26 cellular contexts compared by ENCODE assay signal in the genomic region with DNA sequence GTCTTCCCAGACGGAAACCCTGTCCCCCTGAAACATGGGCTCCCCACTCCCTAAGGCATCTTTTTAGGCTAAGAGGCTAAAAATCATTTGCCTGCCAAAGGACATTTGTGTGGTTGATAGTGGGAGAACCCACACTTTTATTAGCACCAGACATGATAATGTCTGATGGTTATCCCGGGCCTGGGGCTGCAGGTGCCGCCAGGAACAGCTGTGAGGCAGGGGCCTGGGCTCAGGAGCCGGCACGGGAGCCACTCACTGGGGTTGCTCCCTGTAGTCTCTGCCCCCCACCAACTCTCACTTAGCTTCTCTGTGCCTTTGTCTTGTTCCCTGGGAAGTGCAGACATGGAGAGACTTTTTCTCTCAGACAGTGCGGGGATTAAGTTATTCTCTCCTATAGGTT.
"Had no signal": no experiment of that assay in that cellular context is flagged by ENCODE, and none has a peak within 500 bp of the region (broad histone marks: within the 10 kb centered on the region; RNA-seq: fewer than 3 reads in every experiment).

No MANE protein-coding gene starts in this region.

- H3K27me3 ChIP-seq: suprapubic skin, testis, thyroid gland, tibial artery, tibial nerve, transverse colon, upper lobe of left lung, upper lobe of right lung, uterus, vagina had no signal

- H3K36me3 ChIP-seq: stomach, suprapubic skin, thoracic aorta, thyroid gland, tibial artery, tibial nerve, transverse colon, upper lobe of left lung, upper lobe of right lung, uterus, vagina had no signal

- H3K4me1 ChIP-seq: stomach, suprapubic skin, testis, thyroid gland, tibial artery, tibial nerve, transverse colon, upper lobe of left lung, upper lobe of right lung, uterus, vagina had no signal

- DNase-seq: stimulated activated CD4-positive, alpha-beta T cell treated with anti-CD3 and anti-CD28 coated beads, Interleukin-2, amount 100 ng/mL, for 48 hours; stimulated activated CD4-positive, alpha-beta T cell treated with anti-CD3 and anti-CD28 coated beads, Interleukin-4, amount 100 ng/mL, for 1 hour; stimulated activated CD4-positive, alpha-beta T cell treated with anti-CD3 and anti-CD28 coated beads, Interleukin-4, amount 100 ng/mL, for 24 hours; stimulated activated CD4-positive, alpha-beta T cell treated with anti-CD3 and anti-CD28 coated beads, Interleukin-4, amount 100 ng/mL, for 4 hours; stimulated activated CD8-positive, alpha-beta memory T cell treated with anti-CD3 and anti-CD28 coated beads, Interleukin-4, amount 100 ng/mL, for 48 hours; stimulated activated naive B cell treated with anti-CD40 and anti-IgM and Interleukin-4, amounts not matched to agents 10 μg/mL and 1 μg/mL and 100 μg/mL, for 72 hours; stimulated activated naive CD4-positive, alpha-beta T cell; stimulated activated naive CD4-positive, alpha-beta T cell treated with Interleukin-2 at 50 U/mL for 16 hours; stimulated activated naive CD8-positive, alpha-beta T cell treated with anti-CD3 and anti-CD28 coated beads, Interleukin-15, amount 100 ng/mL, for 72 hours; stimulated activated naive CD8-positive, alpha-beta T cell treated with anti-CD3 and anti-CD28 coated beads, Interleukin-15, Interleukin-2, amounts not matched to agents 100 U/mL and 50 U/mL, for 24 hours; stomach; substantia nigra; testis; thyroid gland; tibial artery; transverse colon; trophoblast cell; upper lobe of left lung; upper lobe of right lung; uterus had no signal

- H3K9me3 ChIP-seq: testis, thoracic aorta, thyroid gland, transverse colon, upper lobe of left lung, upper lobe of right lung, uterus, vagina had no signal

- ATAC-seq: stimulated activated effector memory CD8-positive, alpha-beta T cell treated with anti-CD3 and anti-CD28 coated beads, Interleukin-12 subunit alpha, Interleukin-12 subunit beta, amount 100 ng/mL, for 72 hours; stimulated activated memory B cell treated with anti-CD40 and anti-IgM and Interleukin-4, amounts not matched to agents 10 μg/mL and 1 μg/mL and 100 μg/mL, for 72 hours; stimulated activated naive B cell treated with anti-CD40 and anti-IgM and Interleukin-4, amounts not matched to agents 10 μg/mL and 1 μg/mL and 100 μg/mL, for 72 hours; stimulated activated naive CD8-positive, alpha-beta T cell treated with anti-CD3 and anti-CD28 coated beads, Interleukin-15, amount 100 ng/mL, for 72 hours; stimulated activated naive CD8-positive, alpha-beta T cell treated with anti-CD3 and anti-CD28 coated beads, Interleukin-15, Interleukin-2, amounts not matched to agents 100 U/mL and 50 U/mL, for 24 hours; upper lobe of right lung had no signal

- H3K27ac ChIP-seq: stomach, suprapubic skin, testis, thoracic aorta, thyroid gland, tibial artery, tibial nerve, transverse colon, upper lobe of left lung, upper lobe of right lung, uterus, vagina had no signal

- H3K4me3 ChIP-seq: stomach, suprapubic skin, testis, thoracic aorta, thyroid gland, tibial artery, tibial nerve, transverse colon, upper lobe of left lung, upper lobe of right lung, uterus, vagina had no signal
